8 cellular contexts compared by ENCODE assay signal in the genomic region with DNA sequence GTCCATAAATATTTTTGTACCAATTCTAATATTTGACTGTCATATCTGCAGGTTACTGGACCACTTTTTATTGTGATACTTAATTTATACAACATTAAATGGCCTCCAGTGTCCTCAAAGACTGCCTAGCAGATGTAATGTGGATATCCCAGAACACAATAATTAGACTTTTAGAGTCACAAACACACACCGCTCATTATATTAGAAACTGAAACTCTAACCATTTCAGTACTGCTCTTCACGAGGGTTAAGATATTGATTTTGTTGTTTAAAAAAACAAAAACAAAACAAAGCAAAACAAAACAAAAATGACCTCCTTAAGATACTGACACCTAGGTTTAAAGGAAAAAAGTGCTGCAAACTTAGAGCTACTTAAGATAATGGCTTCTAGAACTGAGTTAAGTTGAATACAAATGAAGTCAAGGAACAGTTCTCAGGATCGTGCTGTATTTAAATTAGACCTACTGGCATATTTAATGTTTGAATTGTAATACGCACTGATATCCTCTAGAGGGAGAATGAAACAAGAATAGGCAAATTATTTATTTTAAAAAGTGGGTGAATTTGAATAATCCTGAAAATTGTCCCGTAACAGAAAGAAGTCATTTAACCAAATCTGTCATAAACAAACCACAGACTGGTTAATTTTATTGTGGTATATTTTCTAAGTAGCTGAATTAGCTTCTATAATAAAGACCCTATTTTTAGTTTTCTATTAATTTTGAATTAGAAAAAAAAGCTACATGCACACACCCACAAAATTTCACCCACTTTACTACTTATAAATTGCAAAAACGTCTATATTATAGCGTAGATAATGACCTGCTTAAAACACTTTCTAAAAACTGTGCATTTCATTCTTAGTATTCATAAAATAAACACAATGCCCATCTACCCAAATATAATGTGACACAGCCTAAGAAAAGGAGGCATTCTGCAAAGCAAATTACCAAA.
A peak's percentile ranks its signal among the peaks of the same experiment; 100 is the strongest.
DNase-seq lines count a peak whose midpoint lies in the region; ATAC-seq and TF ChIP-seq lines count a peak whose summit lies in the region.

No MANE protein-coding gene starts in this region.

- DNase-seq in A172 (ENCODE audit: low spot score) (peak; percentile 21), GM03348 (ENCODE audit: low spot score) (peak; percentile 42), PC-9 (no peak), colonic mucosa (no peak), medulla oblongata (ENCODE audit: extremely low spot score) (peak; percentile 37), 8988T (no peak), ecto neural progenitor cell (ENCODE audit: low spot score) (no peak)

- H2AFZ ChIP-seq in PC-9, result peak overlapping the region; percentile 78

- H3F3A ChIP-seq in PC-9 (ENCODE audit: insufficient read depth, low read depth), result no peaks in the 10 kb centered on the region

- POLR2A ChIA-PET in PC-9 (lab: Charles Lee; ENCODE audit: unreplicated experiment), result no interaction called here

- H3K9me3 ChIP-seq in PC-9 (ENCODE audit: insufficient read depth, low read depth) (no peaks in the 10 kb centered on the region), colonic mucosa (no peaks in the 10 kb centered on the region)

- CTCF ChIA-PET in PC-9 (lab: Charles Lee), result no interaction called here

- BruUV-seq in PC-9 (replicated peaks; lab: Mats Ljungman, UMichigan), result no TSS peak

- H3K27me3 ChIP-seq in PC-9 (ENCODE audit: insufficient read depth, low read depth) (no peaks in the 10 kb centered on the region), colonic mucosa (no peaks in the 10 kb centered on the region)

- intact Hi-C loops in PC-9 (cut with micrococcal nuclease; ENCODE audit: unreplicated experiment) (loop anchor here (2.0 to 10.0 kb wide), 3 partner anchors 196 to 993 kb away; a partner anchor contains a TSS), colonic mucosa (cut with DNase I) (no loop called here)

- H3K36me3 ChIP-seq in PC-9 (ENCODE audit: low read depth), result no peaks in the 10 kb centered on the region
- no peaks in the 10 kb centered on the region for H3K36me3 ChIP-seq in colonic mucosa

- peak; percentile 70 for ATAC-seq in HG03095 (IDR thresholded peaks at IDR 0.05; ENCODE audit: unreplicated experiment)

- no peaks in the 10 kb centered on the region for H3K9me2 ChIP-seq in PC-9 (ENCODE audit: insufficient read depth)

- H3K79me2 ChIP-seq in PC-9 (ENCODE audit: low read depth), result no peaks in the 10 kb centered on the region

- peak overlapping the region; percentile 76 for H3K4me2 ChIP-seq in PC-9

- H3K27ac ChIP-seq in PC-9, result no peak overlapping the region
- H3K27ac ChIP-seq in colonic mucosa, result no peak overlapping the region

- H3K9ac ChIP-seq in colonic mucosa (ENCODE audit: low read depth in 2 of 2, low read length in 2 of 2), result no peak overlapping the region

- TF ChIP-seq CTCF in PC-9 (conservative IDR thresholded peaks at IDR 0.05), result peak; percentile 81
- peak; percentile 46 for TF ChIP-seq CTCF in colonic mucosa (IDR thresholded peaks at IDR 0.05)

- H3K4me3 ChIP-seq in PC-9 (peak overlapping the region; percentile 49; the same call in 1 of the 2 replicates), colonic mucosa (peak overlapping the region; percentile 19)

- H3K4me1 ChIP-seq in PC-9 (replicated peaks; ENCODE audit: insufficient read depth) (0 out of 2 replicates have a peak, but pooled peaks cover 4% of the 10 kb centered on the region), colonic mucosa (no peaks in the 10 kb centered on the region)

- no peaks in the 10 kb centered on the region for H4K20me1 ChIP-seq in PC-9 (ENCODE audit: insufficient read depth)

Comparison
In these comparisons a context has a peak if more than half of its experiments do, and no peak if none do; other contexts are left out.
1. DNase-seq: peak in A172 (single experiment), GM03348 (single experiment) and medulla oblongata (single experiment); none in PC-9 (0 of 2), colonic mucosa (single experiment), 8988T (single experiment) and ecto neural progenitor cell (single experiment).